ENCODE assay signal across 19 cellular contexts in the genomic region with DNA sequence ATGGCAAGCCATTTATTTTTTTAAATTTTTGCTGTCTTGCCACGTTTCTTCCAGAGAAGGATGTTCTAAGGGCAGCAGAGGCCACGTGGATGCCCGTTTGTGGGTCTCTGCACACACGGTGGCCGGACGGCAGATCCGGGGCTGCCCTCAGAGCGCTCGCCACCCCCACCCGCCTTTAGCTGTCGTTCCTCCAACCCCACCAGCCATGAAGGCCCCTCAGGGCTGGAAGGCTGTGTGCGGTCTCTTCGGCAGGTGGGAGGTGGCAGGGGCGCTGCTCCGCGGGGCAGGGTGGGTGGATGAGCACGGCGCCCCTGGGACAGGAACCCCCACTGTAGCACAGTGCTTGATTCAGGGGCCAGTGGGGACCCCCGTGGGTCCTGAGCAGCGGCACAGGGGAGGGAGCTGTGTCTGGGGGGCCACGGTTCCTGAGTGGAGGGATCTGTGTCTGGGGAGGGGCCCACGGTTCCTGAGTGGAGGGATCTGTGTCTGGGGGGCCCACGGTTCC. TPM values are rescaled to one million over a fixed set of nuclear protein-coding genes. Genes with fewer than 3 reads are reported as not detected.
DNase-seq lines count a peak whose midpoint lies in the region; ATAC-seq, FAIRE-seq and TF ChIP-seq lines count a peak whose summit lies in the region.
"Had no signal": no experiment of that assay in that cellular context is flagged by ENCODE, and none has a peak within 500 bp of the region (broad histone marks: within the 10 kb centered on the region; RNA-seq: fewer than 3 reads in every experiment).

No MANE protein-coding gene starts in this region.

- no peaks in the 10 kb centered on the region for H3K79me2 ChIP-seq in PC-3 (ENCODE audit: low read length)

- H3K4me3 Mint-ChIP-seq in T-helper 2 cell treated with Interferon-gamma antibody and Interleukin-4, amounts not matched to agents 5 μg/mL and 100 μg/mL, for 36 hours, result no peak overlapping the region
- H3K4me3 Mint-ChIP-seq: CD14-positive monocyte, H9 had no signal

- TF ChIP-seq POLR2A in body of pancreas (IDR thresholded peaks at IDR 0.05) (no peak), stomach (IDR thresholded peaks at IDR 0.05) (no peak)

- POLR2A ChIA-PET in HEK293 (lab: Yijun Ruan, JAX), result no interaction called here
- POLR2A ChIA-PET in PC-3 (lab: Charles Lee; ENCODE audit: unreplicated experiment), result no interaction called here

- no peak overlapping the region for H3K27ac Mint-ChIP-seq in T-helper 2 cell treated with Interferon-gamma antibody and Interleukin-4, amounts not matched to agents 5 μg/mL and 100 μg/mL, for 36 hours
- H3K27ac Mint-ChIP-seq: CD14-positive monocyte, H9 had no signal

- intact Hi-C loops in body of pancreas (cut with DNase I) (no loop called here), stomach (cut with DNase I; ENCODE audit: low total_unique reads) (no loop called here), kidney (cut with DNase I) (no loop called here), PC-3 (cut with micrococcal nuclease) (no loop called here)

- H3K36me3 ChIP-seq in BLaER1 treated with 17β-estradiol and CSF1 and Interleukin-3, amounts not matched to agents 10 nM and 100 nM, result peaks cover 0 to 13% (median 0%) of the 10 kb centered on the region in 11 experiments; a peak in 2 of 22 replicates
- peaks cover 0 to 13% of the 10 kb centered on the region in 2 experiments; a peak in 1 of 3 replicates for H3K36me3 ChIP-seq in HEK293 (ENCODE audit: control insufficient read depth in 2 of 2, insufficient read depth in 1 of 2, low read length in 2 of 2)
- no peaks in the 10 kb centered on the region for H3K36me3 ChIP-seq in body of pancreas (replicated peaks in 1 of 2; ENCODE audit: insufficient read depth in 1 of 2, low read depth in 2 of 2)
- H3K36me3 ChIP-seq in stomach, result peaks cover 0 to 11% (median 0%) of the 10 kb centered on the region in 4 donors
- H3K36me3 ChIP-seq in kidney (ENCODE audit: control insufficient read depth in 1 of 2, insufficient read depth in 2 of 2, low read length in 2 of 2), result no peaks in the 10 kb centered on the region
- no peaks in the 10 kb centered on the region for H3K36me3 ChIP-seq in PC-3 (ENCODE audit: low read depth, low read length)
- H3K36me3 ChIP-seq: BE2C had no signal

- no peak for TF ChIP-seq CTCF in HEK293 (tag by site-specific recombination; IDR thresholded peaks at IDR 0.05)
- TF ChIP-seq CTCF in body of pancreas (IDR thresholded peaks at IDR 0.05), result no peak
- TF ChIP-seq CTCF in stomach (IDR thresholded peaks at IDR 0.05), result no peak
- TF ChIP-seq CTCF in kidney (IDR thresholded peaks at IDR 0.05; ENCODE audit: borderline replicate concordance, extremely low read depth, insufficient read depth), result no peak
- no peak for TF ChIP-seq CTCF in PC-3 (conservative IDR thresholded peaks at IDR 0.05; ENCODE audit: low read depth, low read length)

- peaks cover 27 to 82% (median 76%) of the 10 kb centered on the region in 10 experiments for H3K4me1 ChIP-seq in BLaER1 treated with 17β-estradiol and CSF1 and Interleukin-3, amounts not matched to agents 10 nM and 100 nM
- peaks cover 5% of the 10 kb centered on the region for H3K4me1 ChIP-seq in HEK293 (ENCODE audit: control insufficient read depth, insufficient read depth, low read length)
- H3K4me1 ChIP-seq in body of pancreas, result peaks cover 93% of the 10 kb centered on the region
- peaks cover 63 to 94% (median 88%) of the 10 kb centered on the region in 4 donors for H3K4me1 ChIP-seq in stomach
- peaks cover 0 to 2% of the 10 kb centered on the region in 2 donors for H3K4me1 ChIP-seq in kidney (ENCODE audit: control insufficient read depth in 1 of 2, insufficient read depth in 1 of 2, low read depth in 1 of 2, low read length in 2 of 2)
- H3K4me1 ChIP-seq in PC-3 (ENCODE audit: insufficient read depth, low read length), result no peaks in the 10 kb centered on the region

- CTCF ChIA-PET in HEK293 (lab: Yijun Ruan, JAX), result interaction anchor here (0.6 to 0.7 kb wide), 2 partner anchors 55 to 56 kb away, joined by 4 read pairs; no protein-coding TSS in a partner anchor
- CTCF ChIA-PET in PC-3 (lab: Charles Lee), result no interaction called here

- no peaks in the 10 kb centered on the region for H3K36me3 Mint-ChIP-seq in T-helper 2 cell treated with Interferon-gamma antibody and Interleukin-4, amounts not matched to agents 5 μg/mL and 100 μg/mL, for 36 hours (ENCODE audit: low read depth)
- H3K36me3 Mint-ChIP-seq: CD14-positive monocyte had no signal

- H3K9me2 ChIP-seq in PC-3 (replicated peaks; ENCODE audit: low read length), result no peaks in the 10 kb centered on the region

- TF ChIP-seq EP300 in stomach (IDR thresholded peaks at IDR 0.05), result no peak

- no peaks in the 10 kb centered on the region for H3K27me3 ChIP-seq in BLaER1 treated with 17β-estradiol and CSF1 and Interleukin-3, amounts not matched to agents 10 nM and 100 nM
- H3K27me3 ChIP-seq in body of pancreas (no peaks in the 10 kb centered on the region), stomach (peaks cover 0 to 27% (median 0%) of the 10 kb centered on the region in 3 donors), PC-3 (ENCODE audit: low read length) (no peaks in the 10 kb centered on the region)
- H3K27me3 ChIP-seq: BE2C had no signal

- H2AFZ ChIP-seq in PC-3 (ENCODE audit: low read length), result no peak overlapping the region

- H3K9ac ChIP-seq in BLaER1 treated with 17β-estradiol and CSF1 and Interleukin-3, amounts not matched to agents 10 nM and 100 nM, result peak overlapping the region in 1 of 11 experiments; percentile 27; a peak in 2 of 22 replicates
- no peak overlapping the region for H3K9ac ChIP-seq in kidney (ENCODE audit: low read length in 2 of 2)
- H3K9ac ChIP-seq in PC-3 (ENCODE audit: low read length), result no peak overlapping the region
- H3K9ac ChIP-seq: KMS-11 had no signal

- no peak overlapping the region for H3K4me3 ChIP-seq in BLaER1 treated with 17β-estradiol and CSF1 and Interleukin-3, amounts not matched to agents 10 nM and 100 nM
- H3K4me3 ChIP-seq in HEK293 (ENCODE audit: low read depth, low read length), result no peak overlapping the region
- no peak overlapping the region for H3K4me3 ChIP-seq in body of pancreas
- no peak overlapping the region for H3K4me3 ChIP-seq in stomach
- no peak overlapping the region for H3K4me3 ChIP-seq in kidney (ENCODE audit: low read length in 2 of 2)
- no peak overlapping the region for H3K4me3 ChIP-seq in PC-3 (ENCODE audit: low read length)
- H3K4me3 ChIP-seq: GM12878 had no signal

- H3F3A ChIP-seq in PC-3 (ENCODE audit: low read length, unreplicated experiment), result no peaks in the 10 kb centered on the region

- no TSS peak for BruUV-seq in PC-3 (replicated peaks; lab: Mats Ljungman, UMichigan)

- no peaks in the 10 kb centered on the region for H3K9me3 Mint-ChIP-seq in T-helper 2 cell treated with Interferon-gamma antibody and Interleukin-4, amounts not matched to agents 5 μg/mL and 100 μg/mL, for 36 hours
- H3K9me3 Mint-ChIP-seq: CD14-positive monocyte, H9 had no signal

- H4K20me1 ChIP-seq in BLaER1 treated with 17β-estradiol and CSF1 and Interleukin-3, amounts not matched to agents 10 nM and 100 nM, result peaks cover 0 to 91% (median 32%) of the 10 kb centered on the region in 11 experiments; a peak in 15 of 22 replicates
- no peaks in the 10 kb centered on the region for H4K20me1 ChIP-seq in PC-3 (ENCODE audit: low read length)

- H3K4me1 Mint-ChIP-seq in T-helper 2 cell treated with Interferon-gamma antibody and Interleukin-4, amounts not matched to agents 5 μg/mL and 100 μg/mL, for 36 hours (ENCODE audit: low read depth), result no peaks in the 10 kb centered on the region
- H3K4me1 Mint-ChIP-seq: CD14-positive monocyte, H9 had no signal

- H3K9me3 ChIP-seq in BLaER1 treated with 17β-estradiol and CSF1 and Interleukin-3, amounts not matched to agents 10 nM and 100 nM (replicated peaks in 1 of 11), result no peaks in the 10 kb centered on the region
- H3K9me3 ChIP-seq in HEK293 (ENCODE audit: control insufficient read depth, insufficient read depth, low read depth, low read length), result no peaks in the 10 kb centered on the region
- H3K9me3 ChIP-seq in body of pancreas, result no peaks in the 10 kb centered on the region
- H3K9me3 ChIP-seq in stomach, result no peaks in the 10 kb centered on the region
- no peaks in the 10 kb centered on the region for H3K9me3 ChIP-seq in kidney (ENCODE audit: control insufficient read depth in 1 of 2, low read length in 2 of 2)
- no peaks in the 10 kb centered on the region for H3K9me3 ChIP-seq in PC-3 (ENCODE audit: low read length)
- H3K9me3 ChIP-seq: BE2C had no signal

- DNase-seq in body of pancreas (no peak), stomach (no peak), kidney (no peak), PC-3 (no peak)
- DNase-seq in T-helper 2 cell treated with Interferon-gamma antibody and Interleukin-4, amounts not matched to agents 5 μg/mL and 100 μg/mL, for 36 hours (ENCODE audit: low spot score), result no peak
- DNase-seq: BE2C; Calu3; CD4-positive, alpha-beta memory T cell; DND-41; EL; H9 had no signal

- H3K4me2 ChIP-seq in BLaER1 treated with 17β-estradiol and CSF1 and Interleukin-3, amounts not matched to agents 10 nM and 100 nM, result peak overlapping the region in 7 of 11 experiments; percentile 9 to 77 (median 71); a peak in 7 of 22 replicates
- no peak overlapping the region for H3K4me2 ChIP-seq in PC-3 (ENCODE audit: low read length)
- H3K4me2 ChIP-seq: KMS-11 had no signal

- WGBS in body of pancreas, 2 donors, result 85 to 89% methylated on average over 21 to 23 of the region's 23 CpGs
- 77 to 84% (median 82%) methylated on average over 15 to 23 of the region's 23 CpGs for whole genome bisulfite sequencing in stomach, 5 donors

- peak overlapping the region in 1 of 11 experiments; percentile 35; a peak in 2 of 22 replicates for H3K27ac ChIP-seq in BLaER1 treated with 17β-estradiol and CSF1 and Interleukin-3, amounts not matched to agents 10 nM and 100 nM
- H3K27ac ChIP-seq in HEK293 (ENCODE audit: extremely low read depth, low read depth, low read length) (no peak overlapping the region), body of pancreas (peak overlapping the region; percentile 83 to 93 (median 90)), stomach (peak overlapping the region; percentile 75 to 96 (median 87)), kidney (ENCODE audit: low read depth in 2 of 2, low read length in 2 of 2) (no peak overlapping the region), PC-3 (ENCODE audit: low read length) (no peak overlapping the region)
- H3K27ac ChIP-seq: KMS-11 had no signal

- no peaks in the 10 kb centered on the region for H3K27me3 Mint-ChIP-seq in T-helper 2 cell treated with Interferon-gamma antibody and Interleukin-4, amounts not matched to agents 5 μg/mL and 100 μg/mL, for 36 hours (ENCODE audit: low read depth)
- H3K27me3 Mint-ChIP-seq: CD4-positive, alpha-beta memory T cell had no signal

- ATAC-seq in body of pancreas, result no peak
- no peak for ATAC-seq in PC-3
- ATAC-seq: GM12878 had no signal

- FAIRE-seq in kidney (lab: Jason Lieb, UNC), result no peak
- FAIRE-seq: A204.1, GM12878, H1, HTR-8/SVneo had no signal

TF ChIP-seq in HEK293, 187 proteins besides CTCF, POLR2A, EP300 and RAD21:
- TF ChIP-seq GLIS2 (tag by site-specific recombination; IDR thresholded peaks at IDR 0.05) (0 out of 2 replicates have a peak, but pooled peaks have one; percentile 17), MEIS1 (CRISPR knock-in tag; IDR thresholded peaks at IDR 0.05; ENCODE audit: borderline replicate concordance) (no peak)

RNA-seq across cellular contexts. Expression of gene ZFPM1, which starts 49.7 kb away (rescaled TPM):
- total RNA-seq in body of pancreas (10 to 100 TPM; 10.9 to 11.4 TPM), stomach (10 to 100 TPM in 4 of 5 donors, 1 to 10 TPM in 1; 3.9 to 85.7 (median 20.5) TPM), kidney (9.2 TPM), PC-3 (2014; rRNA removed) (4.1 and 4.6 TPM in 2 replicates)
- polyA plus RNA-seq in stomach (10 to 100 TPM in 1 of 3 donors, 1 to 10 TPM in 2; 4.1 to 10.6 (median 4.2) TPM), kidney (ENCODE audit: insufficient read depth, low read depth, low replicate concordance) (1.9 TPM)

Comparison
In these comparisons a context has a peak if more than half of its experiments do, and no peak if none do; other contexts are left out.
1. H3K27ac ChIP-seq: peak in body of pancreas (4 of 4) and stomach (5 of 5); none in HEK293 (single experiment), kidney (0 of 2) and PC-3 (single experiment).